31 cellular contexts compared by ENCODE assay signal in genomic region chr1:26025517-26025916, GRCh38. TPM values are rescaled to one million over a fixed set of nuclear protein-coding genes. Genes with fewer than 3 reads are reported as not detected.
DNase-seq lines count a peak whose midpoint lies in the region; TF ChIP-seq lines count a peak whose summit lies in the region.
"Had no signal": no experiment of that assay in that cellular context is flagged by ENCODE, and none has a peak within 500 bp of the region (broad histone marks: within the 10 kb centered on the region; RNA-seq: fewer than 3 reads in every experiment).

No MANE protein-coding gene starts in this region.

- H3K9me3 ChIP-seq in HAP-1 (no peaks in the 10 kb centered on the region), osteoblast (ENCODE audit: low read depth, low read length) (no peaks in the 10 kb centered on the region)
- H3K9me3 ChIP-seq: A549; BLaER1 treated with 17β-estradiol and CSF1 and Interleukin-3, amounts not matched to agents 10 nM and 100 nM had no signal

- H3K9me3 Mint-ChIP-seq in activated naive CD8-positive, alpha-beta T cell treated with anti-CD3 and anti-CD28 coated beads for 36 hours = no peaks in the 10 kb centered on the region
- H3K9me3 Mint-ChIP-seq: CD4-positive, alpha-beta T cell; GM23338; H9; HFFc6 had no signal

- peaks cover 17% of the 10 kb centered on the region for H3K79me2 ChIP-seq in osteoblast (ENCODE audit: insufficient read depth, low read length)

- peaks cover 1% of the 10 kb centered on the region for H3K4me1 Mint-ChIP-seq in activated naive CD8-positive, alpha-beta T cell treated with anti-CD3 and anti-CD28 coated beads for 36 hours

- no peak overlapping the region for H3K4me3 ChIP-seq in HAP-1
- no peak overlapping the region for H3K4me3 ChIP-seq in osteoblast (ENCODE audit: insufficient read depth, low read length)
- H3K4me3 ChIP-seq: A549; BLaER1 treated with 17β-estradiol and CSF1 and Interleukin-3, amounts not matched to agents 10 nM and 100 nM; GM12878; GM23338; SK-N-MC had no signal

- H3K4me1 ChIP-seq in HAP-1 (peaks cover 7% of the 10 kb centered on the region), osteoblast (ENCODE audit: insufficient read depth, low read length) (peaks cover 45% of the 10 kb centered on the region)
- H3K4me1 ChIP-seq: A549 had no signal

- DNase-seq in HAP-1 (ENCODE audit: low spot score in 2 of 2) (peak; percentile 34 to 47), SK-MEL-5 (ENCODE audit: low read depth, low spot score) (peak; percentile 85), epidermal melanocyte (ENCODE audit: insufficient read length, low spot score) (peak; percentile 73), osteoblast (ENCODE audit: insufficient read length, low spot score, missing footprints) (peak; percentile 71), DMS79 (lab: John Stamatoyannopoulos, UW) (no peak)
- DNase-seq in activated CD4-positive, alpha-beta T cell treated with anti-CD3 and anti-CD28 coated beads for 1 hour = no peak
- DNase-seq in activated naive CD8-positive, alpha-beta T cell treated with anti-CD3 and anti-CD28 coated beads for 36 hours = no peak
- DNase-seq: AML-193; CD4-positive, alpha-beta T cell; COR-L47; EL; GDM1; H9; HFFc6; KBM-7; NCI-H1105 treated with DMSO at 0.1 percent for 48 hours; NCI-H146; NCI-H1930; NCI-H2107; NCI-H524 treated with DMSO at 0.1 percent for 48 hours; NCI-H774; NK-92 treated with Interleukin-12 subunit alpha and Interleukin-12 subunit beta, amount 100 ng/mL, for 24 hours; PC-3; SHP77 had no signal

- no peak overlapping the region for H3K27ac Mint-ChIP-seq in activated naive CD8-positive, alpha-beta T cell treated with anti-CD3 and anti-CD28 coated beads for 36 hours
- H3K27ac Mint-ChIP-seq: CD4-positive, alpha-beta T cell; GM23338; H9; HFFc6 had no signal

- peak overlapping the region; percentile 12 for H3K4me2 ChIP-seq in osteoblast (ENCODE audit: insufficient read depth, low read length)
- H3K4me2 ChIP-seq: A549, GM23338 had no signal

- no peak overlapping the region for H3K4me3 Mint-ChIP-seq in activated naive CD8-positive, alpha-beta T cell treated with anti-CD3 and anti-CD28 coated beads for 36 hours
- H3K4me3 Mint-ChIP-seq: CD4-positive, alpha-beta T cell; GM23338; H9 had no signal

- no peaks in the 10 kb centered on the region for H3K27me3 ChIP-seq in HAP-1 (ENCODE audit: low read depth)
- H3K27me3 ChIP-seq in osteoblast (ENCODE audit: insufficient read depth, low read length) = no peaks in the 10 kb centered on the region
- H3K27me3 ChIP-seq: BLaER1 treated with 17β-estradiol and CSF1 and Interleukin-3, amounts not matched to agents 10 nM and 100 nM had no signal

- in situ Hi-C loops in HAP-1 (cut with MboI; ENCODE audit: low sequenced_read_pairs) = no loop called here
- in situ Hi-C loops in SK-MEL-5 (cut with HindIII; ENCODE audit: low pct_unique_long_range_greater_than_20kb, low sequenced_read_pairs) = no loop called here

- H2AFZ ChIP-seq in osteoblast (ENCODE audit: low read length) = no peak overlapping the region
- H2AFZ ChIP-seq: GM23338 had no signal

- H3K27ac ChIP-seq in osteoblast (ENCODE audit: low read depth, low read length) = no peak overlapping the region
- H3K27ac ChIP-seq: A549; BLaER1 treated with 17β-estradiol and CSF1 and Interleukin-3, amounts not matched to agents 10 nM and 100 nM; SK-N-MC had no signal

- H4K20me1 ChIP-seq in osteoblast (ENCODE audit: insufficient read depth, low read length) = no peaks in the 10 kb centered on the region
- H4K20me1 ChIP-seq: BLaER1 treated with 17β-estradiol and CSF1 and Interleukin-3, amounts not matched to agents 10 nM and 100 nM had no signal

- H3K27me3 Mint-ChIP-seq in activated naive CD8-positive, alpha-beta T cell treated with anti-CD3 and anti-CD28 coated beads for 36 hours = peaks cover 4% of the 10 kb centered on the region
- H3K27me3 Mint-ChIP-seq: CD4-positive, alpha-beta T cell had no signal

- H3K36me3 ChIP-seq in HAP-1 (replicated peaks) = no peaks in the 10 kb centered on the region
- H3K36me3 ChIP-seq in osteoblast (ENCODE audit: insufficient read depth, low read length) = peaks cover 5% of the 10 kb centered on the region
- H3K36me3 ChIP-seq: BLaER1 treated with 17β-estradiol and CSF1 and Interleukin-3, amounts not matched to agents 10 nM and 100 nM had no signal

- TF ChIP-seq CTCF in osteoblast (IDR thresholded peaks at IDR 0.05; ENCODE audit: extremely low read depth, low read depth, low read length) = no peak

- no peaks in the 10 kb centered on the region for H3K36me3 Mint-ChIP-seq in activated naive CD8-positive, alpha-beta T cell treated with anti-CD3 and anti-CD28 coated beads for 36 hours

RNA-seq across cellular contexts. Expression of gene EXTL1, which starts 3.9 kb away (rescaled TPM):
- 7.0 and 7.1 TPM in 2 replicates for total RNA-seq in SK-MEL-5 (2014; rRNA removed; shearing (Covaris generic))
- 51.3 and 56.8 TPM in 2 replicates for polyA plus RNA-seq in SK-MEL-5 (2015; cell fraction: cytosol; rRNA removed)
- polyA plus RNA-seq in SK-MEL-5 (2015; cell fraction: nucleus; rRNA removed) = 113 and 115 TPM in 2 replicates
- total RNA-seq in osteoblast = 1.4 and 3.2 TPM in 2 replicates
- not detected for total RNA-seq in activated naive CD8-positive, alpha-beta T cell treated with anti-CD3 and anti-CD28 coated beads for 36 hours
- total RNA-seq: CD4-positive, alpha-beta T cell; GM12878; MCF 10A had no signal
- polyA plus RNA-seq: GM12878 had no signal

RNA-seq across cellular contexts. Expression of gene SLC30A2, which starts 20.4 kb away (rescaled TPM):
- not detected in 2 replicates for total RNA-seq in SK-MEL-5 (2014; rRNA removed; shearing (Covaris generic))
- not detected in 2 replicates for polyA plus RNA-seq in SK-MEL-5 (2015; cell fraction: cytosol; rRNA removed)
- polyA plus RNA-seq in SK-MEL-5 (2015; cell fraction: nucleus; rRNA removed) = not detected in 2 replicates
- total RNA-seq in osteoblast = not detected in 2 replicates
- total RNA-seq in activated naive CD8-positive, alpha-beta T cell treated with anti-CD3 and anti-CD28 coated beads for 36 hours = not detected
- total RNA-seq: CD4-positive, alpha-beta T cell; HFFc6; LHCN-M2; MCF 10A had no signal
- polyA plus RNA-seq: A549, GM12878, GM23338 had no signal

RNA-seq across cellular contexts. Expression of gene PAFAH2, which starts 27.7 kb away (rescaled TPM):
- 10.9 and 11.1 TPM in 2 replicates for total RNA-seq in SK-MEL-5 (2014; rRNA removed; shearing (Covaris generic))
- polyA plus RNA-seq in SK-MEL-5 (2015; cell fraction: cytosol; rRNA removed) = 16.7 and 22.6 TPM in 2 replicates
- polyA plus RNA-seq in SK-MEL-5 (2015; cell fraction: nucleus; rRNA removed) = 16.8 and 18.6 TPM in 2 replicates
- 6.5 and 6.9 TPM in 2 replicates for total RNA-seq in osteoblast
- total RNA-seq in activated naive CD8-positive, alpha-beta T cell treated with anti-CD3 and anti-CD28 coated beads for 36 hours = 1 to 10 TPM; 8.6 to 8.8 TPM

RNA-seq across cellular contexts. Expression of gene TRIM63, which starts 41.9 kb away (rescaled TPM):
- 118 and 129 TPM in 2 replicates for total RNA-seq in SK-MEL-5 (2014; rRNA removed; shearing (Covaris generic))
- 42.3 and 44.3 TPM in 2 replicates for polyA plus RNA-seq in SK-MEL-5 (2015; cell fraction: cytosol; rRNA removed)
- polyA plus RNA-seq in SK-MEL-5 (2015; cell fraction: nucleus; rRNA removed) = 46.3 and 53.4 TPM in 2 replicates
- total RNA-seq in osteoblast = under 0.01 and 0.36 TPM in 2 replicates
- not detected for total RNA-seq in activated naive CD8-positive, alpha-beta T cell treated with anti-CD3 and anti-CD28 coated beads for 36 hours
- total RNA-seq: CD4-positive, alpha-beta T cell; GM12878; H9; HFFc6; LHCN-M2; MCF 10A; PC-3 had no signal
- polyA plus RNA-seq: A549, GM12878, GM23338 had no signal

Comparison
In these comparisons a context has a peak if more than half of its experiments do, and no peak if none do; other contexts are left out.
1. DNase-seq: peak in HAP-1 (2 of 2), SK-MEL-5 (single experiment), epidermal melanocyte (single experiment) and osteoblast (single experiment); none in activated CD4-positive, alpha-beta T cell treated with anti-CD3 and anti-CD28 coated beads for 1 hour (single experiment), activated naive CD8-positive, alpha-beta T cell treated with anti-CD3 and anti-CD28 coated beads for 36 hours (single experiment) and DMS79 (single experiment).